Comparison of ENCODE assay signal across 1 cellular context in the genomic region with DNA sequence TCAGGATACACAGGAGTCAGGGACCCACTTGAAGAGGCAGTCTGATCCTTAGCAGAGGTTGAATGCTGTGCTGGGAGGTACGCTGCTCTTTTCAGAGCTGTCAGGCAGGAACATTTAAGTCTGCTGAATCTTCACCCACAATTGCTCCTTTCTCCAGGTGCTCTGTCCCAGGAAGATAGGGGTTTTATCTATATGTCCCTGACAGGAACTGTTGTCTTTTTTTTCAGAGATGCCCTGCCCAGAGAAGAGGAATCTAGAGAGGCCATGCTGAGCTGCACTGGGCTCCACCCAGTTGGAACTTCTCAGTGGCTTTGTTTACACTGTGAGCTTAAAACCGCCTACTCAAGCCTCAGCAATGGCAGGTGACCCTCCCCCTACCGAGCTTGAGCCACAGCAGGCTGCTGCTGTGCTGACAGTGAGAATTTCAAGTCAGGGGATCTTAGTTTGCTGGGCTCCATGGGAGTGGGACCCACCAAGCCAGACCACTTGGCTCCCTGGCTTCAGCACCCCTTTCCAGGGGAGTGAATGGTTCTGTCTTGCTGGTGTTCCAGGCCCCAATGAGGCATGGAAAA.
TF ChIP-seq lines count a peak whose summit lies in the region.

No MANE protein-coding gene starts in this region.

TF ChIP-seq in HepG2, 621 proteins besides CTCF, POLR2A, EP300 and RAD21 (continued from another document):
- TF ChIP-seq HNRNPUL1 (IDR thresholded peaks at IDR 0.05; ENCODE audit: low read depth, low read length) (no peak), FOXA1 (IDR thresholded peaks at IDR 0.05) (no peak), FOXA1 (CRISPR knock-in tag; IDR thresholded peaks at IDR 0.05) (peak; percentile 88), SP5 (CRISPR knock-in tag; IDR thresholded peaks at IDR 0.05; ENCODE audit: borderline replicate concordance, low read depth) (peak; percentile 79; the same call in 1 of the 2 replicates), NFYC (CRISPR knock-in tag; IDR thresholded peaks at IDR 0.05) (no peak), NR2F2 (IDR thresholded peaks at IDR 0.05; ENCODE audit: borderline replicate concordance, low read depth) (no peak), MEF2D (CRISPR knock-in tag; IDR thresholded peaks at IDR 0.05) (no peak)
- TF ChIP-seq, protein P1, sequence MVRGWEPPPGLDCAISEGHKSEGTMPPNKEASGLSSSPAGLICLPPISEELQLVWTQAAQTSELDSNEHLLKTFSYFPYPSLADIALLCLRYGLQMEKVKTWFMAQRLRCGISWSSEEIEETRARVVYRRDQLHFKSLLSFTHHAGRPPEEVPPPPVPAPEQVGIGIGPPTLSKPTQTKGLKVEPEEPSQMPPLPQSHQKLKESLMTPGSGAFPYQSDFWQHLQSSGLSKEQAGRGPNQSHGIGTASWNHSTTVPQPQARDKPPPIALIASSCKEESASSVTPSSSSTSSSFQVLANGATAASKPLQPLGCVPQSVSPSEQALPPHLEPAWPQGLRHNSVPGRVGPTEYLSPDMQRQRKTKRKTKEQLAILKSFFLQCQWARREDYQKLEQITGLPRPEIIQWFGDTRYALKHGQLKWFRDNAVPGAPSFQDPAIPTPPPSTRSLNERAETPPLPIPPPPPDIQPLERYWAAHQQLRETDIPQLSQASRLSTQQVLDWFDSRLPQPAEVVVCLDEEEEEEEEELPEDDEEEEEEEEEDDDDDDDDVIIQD (CRISPR knock-in tag; IDR thresholded peaks at IDR 0.05; ENCODE audit: low read depth): no peak
- TF ChIP-seq, protein P2, sequence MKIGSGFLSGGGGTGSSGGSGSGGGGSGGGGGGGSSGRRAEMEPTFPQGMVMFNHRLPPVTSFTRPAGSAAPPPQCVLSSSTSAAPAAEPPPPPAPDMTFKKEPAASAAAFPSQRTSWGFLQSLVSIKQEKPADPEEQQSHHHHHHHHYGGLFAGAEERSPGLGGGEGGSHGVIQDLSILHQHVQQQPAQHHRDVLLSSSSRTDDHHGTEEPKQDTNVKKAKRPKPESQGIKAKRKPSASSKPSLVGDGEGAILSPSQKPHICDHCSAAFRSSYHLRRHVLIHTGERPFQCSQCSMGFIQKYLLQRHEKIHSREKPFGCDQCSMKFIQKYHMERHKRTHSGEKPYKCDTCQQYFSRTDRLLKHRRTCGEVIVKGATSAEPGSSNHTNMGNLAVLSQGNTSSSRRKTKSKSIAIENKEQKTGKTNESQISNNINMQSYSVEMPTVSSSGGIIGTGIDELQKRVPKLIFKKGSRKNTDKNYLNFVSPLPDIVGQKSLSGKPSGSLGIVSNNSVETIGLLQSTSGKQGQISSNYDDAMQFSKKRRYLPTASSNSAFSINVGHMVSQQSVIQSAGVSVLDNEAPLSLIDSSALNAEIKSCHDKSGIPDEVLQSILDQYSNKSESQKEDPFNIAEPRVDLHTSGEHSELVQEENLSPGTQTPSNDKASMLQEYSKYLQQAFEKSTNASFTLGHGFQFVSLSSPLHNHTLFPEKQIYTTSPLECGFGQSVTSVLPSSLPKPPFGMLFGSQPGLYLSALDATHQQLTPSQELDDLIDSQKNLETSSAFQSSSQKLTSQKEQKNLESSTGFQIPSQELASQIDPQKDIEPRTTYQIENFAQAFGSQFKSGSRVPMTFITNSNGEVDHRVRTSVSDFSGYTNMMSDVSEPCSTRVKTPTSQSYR (CRISPR knock-in tag; IDR thresholded peaks at IDR 0.05; ENCODE audit: borderline replicate concordance): peak; percentile 84; the same call in 1 of the 2 replicates
- TF ChIP-seq, protein P3, sequence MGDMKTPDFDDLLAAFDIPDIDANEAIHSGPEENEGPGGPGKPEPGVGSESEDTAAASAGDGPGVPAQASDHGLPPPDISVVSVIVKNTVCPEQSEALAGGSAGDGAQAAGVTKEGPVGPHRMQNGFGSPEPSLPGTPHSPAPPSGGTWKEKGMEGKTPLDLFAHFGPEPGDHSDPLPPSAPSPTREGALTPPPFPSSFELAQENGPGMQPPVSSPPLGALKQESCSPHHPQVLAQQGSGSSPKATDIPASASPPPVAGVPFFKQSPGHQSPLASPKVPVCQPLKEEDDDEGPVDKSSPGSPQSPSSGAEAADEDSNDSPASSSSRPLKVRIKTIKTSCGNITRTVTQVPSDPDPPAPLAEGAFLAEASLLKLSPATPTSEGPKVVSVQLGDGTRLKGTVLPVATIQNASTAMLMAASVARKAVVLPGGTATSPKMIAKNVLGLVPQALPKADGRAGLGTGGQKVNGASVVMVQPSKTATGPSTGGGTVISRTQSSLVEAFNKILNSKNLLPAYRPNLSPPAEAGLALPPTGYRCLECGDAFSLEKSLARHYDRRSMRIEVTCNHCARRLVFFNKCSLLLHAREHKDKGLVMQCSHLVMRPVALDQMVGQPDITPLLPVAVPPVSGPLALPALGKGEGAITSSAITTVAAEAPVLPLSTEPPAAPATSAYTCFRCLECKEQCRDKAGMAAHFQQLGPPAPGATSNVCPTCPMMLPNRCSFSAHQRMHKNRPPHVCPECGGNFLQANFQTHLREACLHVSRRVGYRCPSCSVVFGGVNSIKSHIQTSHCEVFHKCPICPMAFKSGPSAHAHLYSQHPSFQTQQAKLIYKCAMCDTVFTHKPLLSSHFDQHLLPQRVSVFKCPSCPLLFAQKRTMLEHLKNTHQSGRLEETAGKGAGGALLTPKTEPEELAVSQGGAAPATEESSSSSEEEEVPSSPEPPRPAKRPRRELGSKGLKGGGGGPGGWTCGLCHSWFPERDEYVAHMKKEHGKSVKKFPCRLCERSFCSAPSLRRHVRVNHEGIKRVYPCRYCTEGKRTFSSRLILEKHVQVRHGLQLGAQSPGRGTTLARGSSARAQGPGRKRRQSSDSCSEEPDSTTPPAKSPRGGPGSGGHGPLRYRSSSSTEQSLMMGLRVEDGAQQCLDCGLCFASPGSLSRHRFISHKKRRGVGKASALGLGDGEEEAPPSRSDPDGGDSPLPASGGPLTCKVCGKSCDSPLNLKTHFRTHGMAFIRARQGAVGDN (CRISPR knock-in tag; IDR thresholded peaks at IDR 0.05): 0 out of 2 replicates have a peak, but pooled peaks have one; percentile 13
